In genomic region chr12:63313139-63313538, GRCh38 we compare ENCODE assay signal across 24 cellular contexts.
DNase-seq lines count a peak whose midpoint lies in the region; ATAC-seq and TF ChIP-seq lines count a peak whose summit lies in the region.
"Had no signal": no experiment of that assay in that cellular context is flagged by ENCODE, and none has a peak within 500 bp of the region (broad histone marks: within the 10 kb centered on the region; RNA-seq: fewer than 3 reads in every experiment).

No MANE protein-coding gene starts in this region.

- no peak overlapping the region for H3K27ac Mint-ChIP-seq in osteocyte (ENCODE audit: unreplicated experiment)
- H3K27ac Mint-ChIP-seq in natural killer cell treated with Interleukin-12 subunit alpha and Interleukin-12 subunit beta and Interleukin-15 and Interleukin-18, amount 100 ng/mL, for 72 hours, result no peak overlapping the region
- H3K27ac Mint-ChIP-seq: activated CD4-positive, alpha-beta T cell treated with anti-CD3 and anti-CD28 coated beads for 36 hours; activated naive CD8-positive, alpha-beta T cell; CD4-positive, CD25-positive, alpha-beta regulatory T cell; T-helper 17 cell had no signal

- no peaks in the 10 kb centered on the region for H3K27me3 ChIP-seq in left ventricle myocardium inferior (ENCODE audit: low read depth)
- H3K27me3 ChIP-seq: testis had no signal

- DNase-seq in ACHN (peak; percentile 19), osteocyte (ENCODE audit: extremely low spot score, unreplicated experiment) (no peak), left ventricle myocardium inferior (no peak)
- DNase-seq in natural killer cell treated with Interleukin-12 subunit alpha and Interleukin-12 subunit beta and Interleukin-15 and Interleukin-18, amount 100 ng/mL, for 72 hours (ENCODE audit: low spot score), result no peak
- DNase-seq: activated CD4-positive, alpha-beta T cell treated with anti-CD3 and anti-CD28 coated beads for 36 hours; activated effector memory CD4-positive, alpha-beta T cell treated with Interleukin-2 at 50 U/mL for 16 hours; anterior cingulate cortex; CD4-positive, CD25-positive, alpha-beta regulatory T cell; effector CD4-positive, alpha-beta T cell; left ventricle myocardium superior; MV-4-11; NCI-H146; stimulated activated naive CD4-positive, alpha-beta T cell treated with Interleukin-2 at 50 U/mL for 16 hours; T-helper 17 cell; testis had no signal

- peaks cover 20% of the 10 kb centered on the region for H3K9me3 Mint-ChIP-seq in osteocyte (ENCODE audit: unreplicated experiment)
- H3K9me3 Mint-ChIP-seq in natural killer cell treated with Interleukin-12 subunit alpha and Interleukin-12 subunit beta and Interleukin-15 and Interleukin-18, amount 100 ng/mL, for 72 hours, result no peaks in the 10 kb centered on the region

- H3K4me3 ChIP-seq in left ventricle myocardium inferior, result no peak overlapping the region
- H3K4me3 ChIP-seq: HAP-1, testis had no signal

- in situ Hi-C loops in ACHN (cut with HindIII; ENCODE audit: low pct_ligation_motif_present, low pct_unique_long_range_greater_than_20kb, low sequenced_read_pairs), result no loop called here

- H3K36me3 ChIP-seq in left ventricle myocardium inferior, result no peaks in the 10 kb centered on the region
- H3K36me3 ChIP-seq: HAP-1 had no signal

- H3K27me3 Mint-ChIP-seq in osteocyte (ENCODE audit: unreplicated experiment), result no peaks in the 10 kb centered on the region
- no peaks in the 10 kb centered on the region for H3K27me3 Mint-ChIP-seq in natural killer cell treated with Interleukin-12 subunit alpha and Interleukin-12 subunit beta and Interleukin-15 and Interleukin-18, amount 100 ng/mL, for 72 hours
- H3K27me3 Mint-ChIP-seq: activated CD4-positive, alpha-beta T cell treated with anti-CD3 and anti-CD28 coated beads for 36 hours; CD4-positive, CD25-positive, alpha-beta regulatory T cell; T-helper 17 cell had no signal

- peaks cover 14% of the 10 kb centered on the region for H3K4me1 Mint-ChIP-seq in osteocyte (ENCODE audit: unreplicated experiment)
- no peaks in the 10 kb centered on the region for H3K4me1 Mint-ChIP-seq in natural killer cell treated with Interleukin-12 subunit alpha and Interleukin-12 subunit beta and Interleukin-15 and Interleukin-18, amount 100 ng/mL, for 72 hours (ENCODE audit: low read depth in 2 of 2)
- H3K4me1 Mint-ChIP-seq: activated CD4-positive, alpha-beta T cell treated with anti-CD3 and anti-CD28 coated beads for 36 hours; CD4-positive, CD25-positive, alpha-beta regulatory T cell; T-helper 17 cell had no signal

- ATAC-seq in GM19025 (IDR thresholded peaks at IDR 0.05; ENCODE audit: low read depth, unreplicated experiment), result peak; percentile 74
- peak; percentile 48 for ATAC-seq in HG02798 (IDR thresholded peaks at IDR 0.05; ENCODE audit: poor library complexity, unreplicated experiment)
- ATAC-seq in HG03378 (IDR thresholded peaks at IDR 0.05; ENCODE audit: unreplicated experiment), result peak; percentile 84
- ATAC-seq in HG02763 (IDR thresholded peaks at IDR 0.05; ENCODE audit: unreplicated experiment), result no peak
- no peak for ATAC-seq in natural killer cell treated with Interleukin-12 subunit alpha and Interleukin-12 subunit beta and Interleukin-15 and Interleukin-18, amount 100 ng/mL, for 72 hours
- ATAC-seq: activated CD4-positive, alpha-beta T cell treated with anti-CD3 and anti-CD28 coated beads for 36 hours; HepG2; left ventricle myocardium superior; T-helper 17 cell had no signal

- intact Hi-C loops in left ventricle myocardium inferior (cut with micrococcal nuclease), result no loop called here

- TF ChIP-seq CTCF in osteocyte (IDR thresholded peaks at IDR 0.05), result no peak
- TF ChIP-seq CTCF in left ventricle myocardium inferior (IDR thresholded peaks at IDR 0.05; ENCODE audit: borderline replicate concordance), result no peak

- no peak overlapping the region for H3K4me3 Mint-ChIP-seq in osteocyte (ENCODE audit: unreplicated experiment)
- H3K4me3 Mint-ChIP-seq in natural killer cell treated with Interleukin-12 subunit alpha and Interleukin-12 subunit beta and Interleukin-15 and Interleukin-18, amount 100 ng/mL, for 72 hours, result no peak overlapping the region
- H3K4me3 Mint-ChIP-seq: activated CD4-positive, alpha-beta T cell treated with anti-CD3 and anti-CD28 coated beads for 36 hours; activated naive CD8-positive, alpha-beta T cell; CD4-positive, CD25-positive, alpha-beta regulatory T cell; T-helper 17 cell had no signal

- no peak overlapping the region for H3K27ac ChIP-seq in left ventricle myocardium inferior (replicated peaks)
- H3K27ac ChIP-seq: 22Rv1, RWPE1, testis had no signal

- H3K9me3 ChIP-seq in left ventricle myocardium inferior (replicated peaks), result peaks cover 23% of the 10 kb centered on the region
- H3K9me3 ChIP-seq: HAP-1, testis had no signal

- no peaks in the 10 kb centered on the region for H3K4me1 ChIP-seq in left ventricle myocardium inferior
- H3K4me1 ChIP-seq: HAP-1, testis had no signal

- H3K36me3 Mint-ChIP-seq in osteocyte (ENCODE audit: unreplicated experiment), result no peaks in the 10 kb centered on the region
- no peaks in the 10 kb centered on the region for H3K36me3 Mint-ChIP-seq in natural killer cell treated with Interleukin-12 subunit alpha and Interleukin-12 subunit beta and Interleukin-15 and Interleukin-18, amount 100 ng/mL, for 72 hours
- H3K36me3 Mint-ChIP-seq: activated naive CD8-positive, alpha-beta T cell; CD4-positive, CD25-positive, alpha-beta regulatory T cell had no signal

Comparison
In these comparisons a context has a peak if more than half of its experiments do, and no peak if none do; other contexts are left out.
1. ATAC-seq: peak in GM19025 (single experiment), HG02798 (single experiment) and HG03378 (single experiment); none in HG02763 (single experiment) and natural killer cell treated with Interleukin-12 subunit alpha and Interleukin-12 subunit beta and Interleukin-15 and Interleukin-18, amount 100 ng/mL, for 72 hours (0 of 2).